Comparison of ENCODE assay signal across 8 cellular contexts in genomic region chr6:133551847-133552331, GRCh38.
A peak's percentile ranks its signal among the peaks of the same experiment; 100 is the strongest.
DNase-seq lines count a peak whose midpoint lies in the region; ATAC-seq and TF ChIP-seq lines count a peak whose summit lies in the region.
"Had no signal": no experiment of that assay in that cellular context is flagged by ENCODE, and none has a peak within 500 bp of the region (broad histone marks: within the 10 kb centered on the region; RNA-seq: fewer than 3 reads in every experiment).

No MANE protein-coding gene starts in this region.

- TF ChIP-seq CTCF in left lung (IDR thresholded peaks at IDR 0.05) (no peak), upper lobe of right lung (IDR thresholded peaks at IDR 0.05) (no peak)

- H3K36me3 ChIP-seq in left lung (no peaks in the 10 kb centered on the region), upper lobe of right lung (no peaks in the 10 kb centered on the region)

- no peak overlapping the region for H3K4me3 ChIP-seq in left lung
- H3K4me3 ChIP-seq in upper lobe of right lung, result no peak overlapping the region

- H3K4me1 ChIP-seq in left lung, result peaks cover 0 to 3% of the 10 kb centered on the region in 2 donors
- H3K4me1 ChIP-seq in upper lobe of right lung, result peaks cover 12% of the 10 kb centered on the region

- H3K9me3 ChIP-seq in left lung (no peaks in the 10 kb centered on the region), upper lobe of right lung (no peaks in the 10 kb centered on the region)

- H3K9me3 Mint-ChIP-seq in activated T-helper 17 cell treated with anti-CD3 and anti-CD28 coated beads, Interleukin-2, amount 50 U/mL, for 72 hours, result no peaks in the 10 kb centered on the region

- H3K27me3 Mint-ChIP-seq in activated T-helper 17 cell treated with anti-CD3 and anti-CD28 coated beads, Interleukin-2, amount 50 U/mL, for 72 hours, result no peaks in the 10 kb centered on the region

- no peaks in the 10 kb centered on the region for H3K4me1 Mint-ChIP-seq in activated T-helper 17 cell treated with anti-CD3 and anti-CD28 coated beads, Interleukin-2, amount 50 U/mL, for 72 hours

- intact Hi-C loops in left lung (cut with DNase I) (no loop called here), upper lobe of right lung (cut with DNase I) (no loop called here)

- H3K27me3 ChIP-seq in left lung (no peaks in the 10 kb centered on the region), upper lobe of right lung (no peaks in the 10 kb centered on the region)

- H3K4me3 Mint-ChIP-seq in activated T-helper 17 cell treated with anti-CD3 and anti-CD28 coated beads, Interleukin-2, amount 50 U/mL, for 72 hours, result no peak overlapping the region

- H3K27ac ChIP-seq in left lung (no peak overlapping the region), upper lobe of right lung (no peak overlapping the region)

- ATAC-seq in left lung, result peak; percentile 79
- peak; percentile 88 for ATAC-seq in upper lobe of right lung
- no peak for ATAC-seq in activated T-helper 17 cell treated with anti-CD3 and anti-CD28 coated beads, Interleukin-2, amount 50 U/mL, for 72 hours (replicated peaks)
- ATAC-seq in GM21515 (IDR thresholded peaks at IDR 0.05; ENCODE audit: unreplicated experiment), result no peak

- no peak overlapping the region for H3K27ac Mint-ChIP-seq in activated T-helper 17 cell treated with anti-CD3 and anti-CD28 coated beads, Interleukin-2, amount 50 U/mL, for 72 hours

- no peaks in the 10 kb centered on the region for H3K36me3 Mint-ChIP-seq in activated T-helper 17 cell treated with anti-CD3 and anti-CD28 coated beads, Interleukin-2, amount 50 U/mL, for 72 hours (ENCODE audit: low read depth)

- DNase-seq in HS-27A (ENCODE audit: low read depth), result peak; percentile 97
- DNase-seq in brain pericyte (ENCODE audit: low read depth, low spot score), result peak; percentile 97
- peak; percentile 62 to 75 for DNase-seq in left lung
- DNase-seq in upper lobe of right lung, result peak; percentile 64
- DNase-seq in DMS153 treated with DMSO at 0.1 percent for 48 hours (lab: John Stamatoyannopoulos, UW; ENCODE audit: unreplicated experiment), result no peak
- DNase-seq: effector memory CD4-positive, alpha-beta T cell had no signal

Comparison
In these comparisons a context has a peak if more than half of its experiments do, and no peak if none do; other contexts are left out.
1. ATAC-seq: peak in left lung (single experiment) and upper lobe of right lung (single experiment); none in activated T-helper 17 cell treated with anti-CD3 and anti-CD28 coated beads, Interleukin-2, amount 50 U/mL, for 72 hours (single experiment) and GM21515 (single experiment).